Comparison of ENCODE assay signal across 1 cellular context in the genomic region with DNA sequence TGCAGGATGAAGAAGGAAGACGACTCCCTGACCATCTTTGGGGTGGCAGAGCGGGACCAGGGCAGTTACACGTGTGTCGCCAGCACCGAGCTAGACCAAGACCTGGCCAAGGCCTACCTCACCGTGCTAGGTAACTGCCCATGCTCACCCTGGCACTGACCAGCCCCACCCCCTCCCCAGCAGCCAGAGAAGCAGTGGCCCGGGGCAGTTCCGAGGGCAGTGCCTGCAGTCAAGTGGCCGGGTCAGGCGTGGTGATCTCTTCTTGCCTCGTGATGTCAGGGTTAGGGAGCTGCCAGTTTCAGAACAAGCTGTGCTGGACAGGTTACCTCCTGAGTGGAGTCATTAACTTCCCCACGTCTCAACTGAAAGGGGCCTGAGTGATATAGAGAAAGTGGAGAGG.
TF ChIP-seq lines count a peak whose summit lies in the region.

No MANE protein-coding gene starts in this region.

TF ChIP-seq in GM12878, 131 proteins besides CTCF, POLR2A, EP300 and RAD21 (continued from another document):
- TF ChIP-seq RCOR1 (conservative IDR thresholded peaks at IDR 0.05; ENCODE audit: low read depth, low read length): no peak
- TF ChIP-seq SREBF1 (IDR thresholded peaks at IDR 0.05; ENCODE audit: low read length): no peak
- TF ChIP-seq SUZ12 (IDR thresholded peaks at IDR 0.05; ENCODE audit: unreplicated experiment): no peak
TF ChIP-seq in GM12878: peak in this region for 0.
